14 cellular contexts compared by ENCODE assay signal in the genomic region with DNA sequence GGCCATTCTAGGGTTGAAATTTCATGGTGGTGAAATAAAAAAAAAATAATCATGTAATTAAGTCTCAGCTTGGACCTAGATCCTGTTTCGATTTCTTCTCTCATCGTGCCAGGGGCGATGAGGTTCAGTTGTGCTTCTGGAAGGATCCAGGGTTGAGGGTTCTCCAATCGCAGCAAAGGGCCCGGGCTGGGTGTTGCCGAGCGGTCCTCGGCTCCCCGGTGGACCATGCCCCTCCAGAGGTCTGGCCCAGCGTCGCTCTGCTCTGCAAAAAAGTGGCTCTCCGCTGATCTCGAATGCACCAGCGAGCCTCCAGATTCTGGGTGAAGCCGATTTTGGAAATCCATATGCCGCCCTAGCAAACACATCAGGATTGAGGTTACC. TPM values are rescaled to one million over a fixed set of nuclear protein-coding genes. Genes with fewer than 3 reads are reported as not detected.
DNase-seq lines count a peak whose midpoint lies in the region; ATAC-seq, FAIRE-seq and TF ChIP-seq lines count a peak whose summit lies in the region.
"Had no signal": no experiment of that assay in that cellular context is flagged by ENCODE, and none has a peak within 500 bp of the region (broad histone marks: within the 10 kb centered on the region; RNA-seq: fewer than 3 reads in every experiment).

No MANE protein-coding gene starts in this region.

- no peak for FAIRE-seq in H1 (lab: Jason Lieb, UNC)
- FAIRE-seq: pancreas had no signal

- 0 out of 2 replicates have a peak, but pooled peaks cover 2% of the 10 kb centered on the region for H3K23me2 ChIP-seq in H1 (ENCODE audit: low read depth, low read length)

- H2AK5ac ChIP-seq in H1 (ENCODE audit: low read depth, low read length) (no peak overlapping the region), mesendoderm (ENCODE audit: low read length) (no peak overlapping the region)

- TF ChIP-seq CTCF in H1 (IDR thresholded peaks at IDR 0.05; ENCODE audit: control extremely low read depth in 1 of 3, insufficient read depth in 1 of 3, low read depth in 1 of 3, low read length in 3 of 3) = no peak

- peak overlapping the region; percentile 31 to 67 for H3K4me3 Mint-ChIP-seq in stimulated activated naive CD8-positive, alpha-beta T cell treated with anti-CD3 and anti-CD28 coated beads, Interleukin-15, amount 100 ng/mL, for 72 hours

- peak overlapping the region; percentile 72 for H4K91ac ChIP-seq in H1 (replicated peaks; ENCODE audit: insufficient read length, low read length)

- peaks cover 0 to 8% (median under 1%) of the 10 kb centered on the region in 4 experiments; a peak in 3 of 7 replicates for H3K27me3 ChIP-seq in H1 (replicated peaks in 1 of 4; ENCODE audit: control insufficient read depth in 3 of 4, extremely low read depth in 1 of 4, insufficient read depth in 3 of 4, low read length in 3 of 4)
- no peaks in the 10 kb centered on the region for H3K27me3 ChIP-seq in mesendoderm (ENCODE audit: insufficient read depth, low read length, poor library complexity)
- H3K27me3 ChIP-seq: pancreas had no signal

- H2BK5ac ChIP-seq in H1 (ENCODE audit: low read depth, low read length) (peak overlapping the region; percentile 15; the same call in 1 of the 2 replicates), mesendoderm (ENCODE audit: low read length) (no peak overlapping the region)

- H3K4me1 ChIP-seq in H1 (replicated peaks in 1 of 4; ENCODE audit: control insufficient read depth in 3 of 4, insufficient read depth in 4 of 4, low read length in 3 of 4) (peaks cover 15 to 36% (median 32%) of the 10 kb centered on the region in 4 experiments), mesendoderm (ENCODE audit: control insufficient read depth, low read depth, low read length) (peaks cover 11% of the 10 kb centered on the region)
- H3K4me1 ChIP-seq: pancreas had no signal

- H3K14ac ChIP-seq in H1 (ENCODE audit: insufficient read length) = no peak overlapping the region

- DNase-seq in stimulated activated naive CD8-positive, alpha-beta T cell treated with anti-CD3 and anti-CD28 coated beads, Interleukin-15, amount 100 ng/mL, for 72 hours = no peak
- no peak for DNase-seq in stimulated activated naive CD8-positive, alpha-beta T cell treated with anti-CD3 and anti-CD28 coated beads, Interleukin-15, Interleukin-2, amounts not matched to agents 100 U/mL and 50 U/mL, for 24 hours
- DNase-seq in H1 (ENCODE audit: low read depth in 1 of 2, low spot score in 2 of 2) = no peak
- peak; percentile 11 for DNase-seq in mesendoderm
- no peak for DNase-seq in activated CD4-positive, CD25-positive, alpha-beta regulatory T cell treated with anti-CD3 and anti-CD28 coated beads, Interleukin-2, amount 50 U/mL, for 72 hours
- DNase-seq in amniotic stem cell (lab: John Stamatoyannopoulos, UW) = no peak
- DNase-seq: NCI-H1092 treated with DMSO at 0.1 percent for 48 hours, pancreas, SHP77 treated with DMSO at 0.1 percent for 48 hours, WERI-Rb-1 had no signal

- H4K8ac ChIP-seq in H1 (ENCODE audit: extremely low read depth, insufficient read depth, low read length) (peak overlapping the region; percentile 73; the same call in 1 of the 2 replicates), mesendoderm (ENCODE audit: low read depth, low read length) (peak overlapping the region; percentile 70)

- peak overlapping the region; percentile 27; the same call in 1 of the 2 replicates for H2AFZ ChIP-seq in H1 (ENCODE audit: low read length)

- H3K4me3 ChIP-seq in H1 (ENCODE audit: extremely low read depth in 1 of 4, insufficient read depth in 2 of 4, low read depth in 3 of 4, low read length in 4 of 4) = peak overlapping the region; percentile 10 to 54 (median 27); a peak in 6 of 8 replicates
- no peak overlapping the region for H3K4me3 ChIP-seq in mesendoderm (ENCODE audit: low read length)
- H3K4me3 ChIP-seq: cardiac muscle cell, pancreas had no signal

- H3K9me3 Mint-ChIP-seq in stimulated activated naive CD8-positive, alpha-beta T cell treated with anti-CD3 and anti-CD28 coated beads, Interleukin-15, amount 100 ng/mL, for 72 hours = no peaks in the 10 kb centered on the region

- H3K4ac ChIP-seq in H1 (replicated peaks; ENCODE audit: insufficient read length, low read depth, low read length) = peak overlapping the region; percentile 13
- H3K4ac ChIP-seq in mesendoderm (ENCODE audit: low read depth, low read length) = no peak overlapping the region

- H3K79me1 ChIP-seq in H1 (ENCODE audit: low read depth, low read length) = no peaks in the 10 kb centered on the region
- no peaks in the 10 kb centered on the region for H3K79me1 ChIP-seq in mesendoderm (ENCODE audit: low read length)

- H3K36me3 ChIP-seq in H1 (ENCODE audit: control insufficient read depth in 2 of 4, insufficient read depth in 4 of 4, low read length in 3 of 4) = no peaks in the 10 kb centered on the region
- H3K36me3 ChIP-seq in mesendoderm (ENCODE audit: control insufficient read depth, insufficient read depth, low read length) = no peaks in the 10 kb centered on the region
- H3K36me3 ChIP-seq: cardiac muscle cell, pancreas, WERI-Rb-1 had no signal

- H3K9ac ChIP-seq in H1 (replicated peaks in 1 of 4; ENCODE audit: extremely low read depth in 1 of 4, low read depth in 3 of 4, low read length in 3 of 4) (peak overlapping the region in 1 of 4 experiments; percentile 33; a peak in 1 of 7 replicates), mesendoderm (ENCODE audit: low read length) (peak overlapping the region; percentile 54)

- H4K5ac ChIP-seq in H1 (ENCODE audit: insufficient read length, low read depth, low read length) = no peak overlapping the region
- no peak overlapping the region for H4K5ac ChIP-seq in mesendoderm (ENCODE audit: low read length)

- H2BK120ac ChIP-seq in H1 (replicated peaks; ENCODE audit: low read depth, low read length) (peak overlapping the region; percentile 92), mesendoderm (ENCODE audit: low read depth, low read length) (no peak overlapping the region)

- no peak for ATAC-seq in stimulated activated naive CD8-positive, alpha-beta T cell treated with anti-CD3 and anti-CD28 coated beads, Interleukin-15, amount 100 ng/mL, for 72 hours
- ATAC-seq in stimulated activated naive CD8-positive, alpha-beta T cell treated with anti-CD3 and anti-CD28 coated beads, Interleukin-15, Interleukin-2, amounts not matched to agents 100 U/mL and 50 U/mL, for 24 hours = no peak
- ATAC-seq in GM18858 (IDR thresholded peaks at IDR 0.05; ENCODE audit: unreplicated experiment) (no peak), GM21825 (IDR thresholded peaks at IDR 0.05; ENCODE audit: unreplicated experiment) (no peak)
- ATAC-seq: pancreas had no signal

- TF ChIP-seq RAD21 in H1 (IDR thresholded peaks at IDR 0.05 in 1 of 2, conservative IDR thresholded peaks at IDR 0.05 in 1 of 2; ENCODE audit: low read depth in 2 of 2, low read length in 2 of 2) = no peak

- peaks cover 5% of the 10 kb centered on the region for H3K4me1 Mint-ChIP-seq in stimulated activated naive CD8-positive, alpha-beta T cell treated with anti-CD3 and anti-CD28 coated beads, Interleukin-15, amount 100 ng/mL, for 72 hours

- H3K56ac ChIP-seq in H1 (replicated peaks; ENCODE audit: insufficient read length, low read depth, low read length) = no peak overlapping the region
- peak overlapping the region; percentile 78 for H3K56ac ChIP-seq in mesendoderm (ENCODE audit: low read length)

- no peak overlapping the region for H3K23ac ChIP-seq in H1 (ENCODE audit: insufficient read length)
- H3K23ac ChIP-seq in mesendoderm (ENCODE audit: low read length) = peak overlapping the region; percentile 89

- H4K20me1 ChIP-seq in H1 (replicated peaks in 1 of 2; ENCODE audit: control insufficient read depth in 1 of 2, insufficient read depth in 2 of 2, low read length in 2 of 2) = no peaks in the 10 kb centered on the region

- no peaks in the 10 kb centered on the region for H3K9me3 ChIP-seq in H1 (ENCODE audit: insufficient read depth in 2 of 2, low read depth in 1 of 2, low read length in 1 of 2)
- H3K9me3 ChIP-seq: pancreas had no signal

- WGBS in H1 (ENCODE audit: extremely low coverage in 1 of 2, insufficient coverage in 1 of 2, insufficient read length in 1 of 2, insufficient replicate concordance in 2 of 2, low coverage in 1 of 2, low lambda C conversion rate in 2 of 2, missing lambda C conversion rate in 1 of 2), 2 experiments = 11% methylated on average over 16 of the region's 16 CpGs; no CpG with 5 or more reads in 1 of the 2 experiments
- no CpG with 5 or more reads among the region's 16 CpGs for WGBS in mesendoderm (ENCODE audit: extremely low coverage, insufficient coverage, low lambda C conversion rate)

- POLR2A ChIA-PET in H1 (lab: Charles Lee; ENCODE audit: partially characterized antibody) = no interaction called here

- H3K27ac Mint-ChIP-seq in stimulated activated naive CD8-positive, alpha-beta T cell treated with anti-CD3 and anti-CD28 coated beads, Interleukin-15, amount 100 ng/mL, for 72 hours = no peak overlapping the region

- TF ChIP-seq POLR2A in H1 (IDR thresholded peaks at IDR 0.05; ENCODE audit: control extremely low read depth in 1 of 2, low read depth in 2 of 2, low read length in 2 of 2) = no peak

- H3K27ac ChIP-seq in H1 (ENCODE audit: low read depth, low read length) (no peak overlapping the region), mesendoderm (ENCODE audit: low read depth, low read length) (no peak overlapping the region)
- H3K27ac ChIP-seq: cardiac muscle cell, pancreas, WERI-Rb-1 had no signal

- H3K79me2 ChIP-seq in H1 (ENCODE audit: control insufficient read depth in 1 of 2, insufficient read depth in 2 of 2, low read length in 2 of 2) (no peaks in the 10 kb centered on the region), mesendoderm (ENCODE audit: control insufficient read depth, insufficient read depth, low read length) (no peaks in the 10 kb centered on the region)

- CTCF ChIA-PET in H1 (lab: Charles Lee; ENCODE audit: partially characterized antibody) = interaction anchor here (0.8 to 1.8 kb wide), 3 partner anchors 20 to 591 kb away, joined by 4 to 6 read pairs (median 4); no protein-coding TSS in a partner anchor

- TF ChIP-seq EP300 in H1 (IDR thresholded peaks at IDR 0.05; ENCODE audit: borderline replicate concordance in 1 of 2, low read depth in 2 of 2, low read length in 2 of 2) = no peak

- H3K4me2 ChIP-seq in H1 (ENCODE audit: insufficient read depth in 1 of 2, low read depth in 2 of 2, low read length in 2 of 2) = peak overlapping the region; percentile 66 to 87
- peak overlapping the region; percentile 70 for H3K4me2 ChIP-seq in mesendoderm (ENCODE audit: low read length)

- H3K27me3 Mint-ChIP-seq in stimulated activated naive CD8-positive, alpha-beta T cell treated with anti-CD3 and anti-CD28 coated beads, Interleukin-15, amount 100 ng/mL, for 72 hours = peaks cover 84% of the 10 kb centered on the region

- peak overlapping the region; percentile 64; the same call in 1 of the 2 replicates for H3K18ac ChIP-seq in H1 (ENCODE audit: extremely low read depth, low read length)
- no peak overlapping the region for H3K18ac ChIP-seq in mesendoderm (ENCODE audit: low read length)

- H2BK12ac ChIP-seq in H1 (ENCODE audit: low read depth, low read length) = peak overlapping the region; percentile 70; the same call in 1 of the 2 replicates

- H2BK15ac ChIP-seq in H1 (ENCODE audit: low read length) (no peak overlapping the region), mesendoderm (replicated peaks; ENCODE audit: low read depth) (no peak overlapping the region)

- H2BK20ac ChIP-seq in H1 (ENCODE audit: low read length) = 0 out of 2 replicates have a peak overlapping the region, but pooled peaks have one; percentile 72

RNA-seq across cellular contexts. Expression of gene EN1, which starts 39.0 kb away (rescaled TPM):
- not detected in 2 replicates for total RNA-seq in H1 (2021; fragmentation: NEBNext Ultra II Directional; extraction: Animal tissue kit (Norgen Biotek cat#: 25700))
- polyA plus RNA-seq in H1 (2011; rRNA removed) = not detected in 2 replicates
- not detected for polyA plus RNA-seq in H1 (2011; cell fraction: cytosol; rRNA removed)
- not detected for polyA plus RNA-seq in H1 (2011; cell fraction: nucleus; rRNA removed)
- 0.48 TPM in 1 of 4 replicates, not detected in the others for polyA plus RNA-seq in H1 (2012, experiment 1 of 2)
- polyA plus RNA-seq in H1 (2012, experiment 2 of 2) = not detected
- not detected for polyA plus RNA-seq in H1 (2013, experiment 1 of 2)
- 0.04 TPM for polyA plus RNA-seq in H1 (2013, experiment 2 of 2)
- polyA minus RNA-seq in H1 (2011; rRNA and poly(A)+ RNA removed) = not detected in 2 replicates
- polyA minus RNA-seq in H1 (2011; cell fraction: cytosol; rRNA and poly(A)+ RNA removed) = not detected
- not detected for polyA minus RNA-seq in H1 (2011; cell fraction: nucleus; rRNA and poly(A)+ RNA removed)
- polyA plus RNA-seq in mesendoderm (2013, experiment 1 of 2) = 0.01 TPM
- polyA plus RNA-seq in mesendoderm (2013, experiment 2 of 2) = not detected
- total RNA-seq: cardiac muscle cell, pancreas had no signal
- polyA plus RNA-seq: cardiac muscle cell, esophagus, pancreas had no signal
